1 cellular context compared by ENCODE assay signal in genomic region chr14:32950584-32950983, GRCh38.
TF ChIP-seq lines count a peak whose summit lies in the region.

No MANE protein-coding gene starts in this region.

TF ChIP-seq in SK-N-SH, 30 proteins besides CTCF, POLR2A, EP300 and RAD21 (continued from another document):
- TF ChIP-seq PBX3 (IDR thresholded peaks at IDR 0.05) (no peak), TAF1 (IDR thresholded peaks at IDR 0.05; ENCODE audit: borderline replicate concordance, low read depth, low read length) (no peak), FOXJ3 (CRISPR knock-in tag; IDR thresholded peaks at IDR 0.05) (no peak), MEF2A (IDR thresholded peaks at IDR 0.05; ENCODE audit: borderline replicate concordance, low read depth) (no peak), FOSL2 (IDR thresholded peaks at IDR 0.05; ENCODE audit: borderline replicate concordance, low read depth) (no peak), ZBTB33 (IDR thresholded peaks at IDR 0.05; ENCODE audit: borderline replicate concordance, low read depth) (no peak), TEAD4 (IDR thresholded peaks at IDR 0.05; ENCODE audit: borderline replicate concordance, insufficient read depth) (no peak), EZH2phosphoT487 (IDR thresholded peaks at IDR 0.05; ENCODE audit: borderline replicate concordance, low read depth) (no peak), NFIC (IDR thresholded peaks at IDR 0.05; ENCODE audit: borderline replicate concordance) (no peak)
